21 cellular contexts compared by ENCODE assay signal in genomic region chr11:11334607-11335006, GRCh38. TPM values are rescaled to one million over a fixed set of nuclear protein-coding genes. Genes with fewer than 3 reads are reported as not detected.
DNase-seq lines count a peak whose midpoint lies in the region; ATAC-seq and TF ChIP-seq lines count a peak whose summit lies in the region.
"Had no signal": no experiment of that assay in that cellular context is flagged by ENCODE, and none has a peak within 500 bp of the region (broad histone marks: within the 10 kb centered on the region; RNA-seq: fewer than 3 reads in every experiment).

No MANE protein-coding gene starts in this region.

- H3K4me3 Mint-ChIP-seq in CD4-positive, alpha-beta T cell, result no peak overlapping the region
- no peak overlapping the region for H3K4me3 Mint-ChIP-seq in T-cell
- H3K4me3 Mint-ChIP-seq: B cell; CD4-positive, CD25-positive, alpha-beta regulatory T cell; CD8-positive, alpha-beta memory T cell; GM23338; H9; HFFc6 had no signal

- no peak for ATAC-seq in CD4-positive, alpha-beta T cell (ENCODE audit: poor library complexity)
- no peak for ATAC-seq in T-cell (replicated peaks in 1 of 4)
- ATAC-seq: GM23338, HCT116 had no signal

- H3K9me3 Mint-ChIP-seq in CD4-positive, alpha-beta T cell, result no peaks in the 10 kb centered on the region
- H3K9me3 Mint-ChIP-seq in T-cell, result no peaks in the 10 kb centered on the region
- H3K9me3 Mint-ChIP-seq: CD8-positive, alpha-beta memory T cell; GM23338; H9; HFFc6 had no signal

- no peak overlapping the region for H3K18ac ChIP-seq in trophoblast cell (ENCODE audit: low read length)

- no peak overlapping the region for H3K4me3 ChIP-seq in trophoblast cell (ENCODE audit: low read depth, low read length)
- H3K4me3 ChIP-seq: BLaER1, GM23338 had no signal

- CTCF ChIA-PET in CD4-positive, alpha-beta T cell (lab: Charles Lee), result interaction anchor here (0.6 kb wide), 1 partner anchor 9 kb away, joined by 3 read pairs; no protein-coding TSS in a partner anchor
- CTCF ChIA-PET in T-cell (lab: Charles Lee), result interaction anchor here in 1 of 2 donors (0.7 kb wide), 1 partner anchor 713 kb away, joined by 3 read pairs; no protein-coding TSS in a partner anchor

- no peak overlapping the region for H3K4ac ChIP-seq in trophoblast cell (ENCODE audit: low read depth, low read length)

- H2BK5ac ChIP-seq in trophoblast cell (ENCODE audit: low read depth, low read length, poor library complexity), result no peak overlapping the region

- intact Hi-C loops in CD4-positive, alpha-beta T cell (cut with DNase I, micrococcal nuclease), result no loop called here

- no peak overlapping the region for H3K9ac ChIP-seq in trophoblast cell (ENCODE audit: low read length)
- H3K9ac ChIP-seq: BLaER1 had no signal

- no peaks in the 10 kb centered on the region for H3K36me3 ChIP-seq in trophoblast cell (ENCODE audit: control insufficient read depth in 1 of 2, insufficient read depth in 2 of 2, low read length in 2 of 2)
- H3K36me3 ChIP-seq: BLaER1 had no signal

- no peak overlapping the region for H2AK5ac ChIP-seq in trophoblast cell (ENCODE audit: low read length)

- TF ChIP-seq CTCF in VCaP (conservative IDR thresholded peaks at IDR 0.05), result no peak
- TF ChIP-seq CTCF in CD4-positive, alpha-beta T cell (IDR thresholded peaks at IDR 0.05), result no peak

- no peaks in the 10 kb centered on the region for H3K4me1 Mint-ChIP-seq in CD4-positive, alpha-beta T cell (ENCODE audit: low read depth)
- no peaks in the 10 kb centered on the region for H3K4me1 Mint-ChIP-seq in T-cell
- H3K4me1 Mint-ChIP-seq: B cell; CD4-positive, CD25-positive, alpha-beta regulatory T cell had no signal

- no peaks in the 10 kb centered on the region for H3K27me3 ChIP-seq in trophoblast cell (ENCODE audit: insufficient read depth, low read length)
- no peaks in the 10 kb centered on the region for H3K27me3 ChIP-seq in CD4-positive, alpha-beta T cell (ENCODE audit: control insufficient read depth, insufficient read depth, low read length)
- H3K27me3 ChIP-seq: BLaER1 had no signal

- H2AFZ ChIP-seq in trophoblast cell (ENCODE audit: insufficient read depth, low read length, poor library complexity), result no peak overlapping the region
- H2AFZ ChIP-seq: GM23338 had no signal

- H4K91ac ChIP-seq in trophoblast cell (ENCODE audit: low read depth, low read length), result no peak overlapping the region

- H4K12ac ChIP-seq in trophoblast cell (ENCODE audit: low read depth, low read length), result no peak overlapping the region

- H3K9me3 ChIP-seq in trophoblast cell (ENCODE audit: insufficient read depth, low read depth, low read length), result no peaks in the 10 kb centered on the region
- H3K9me3 ChIP-seq in CD4-positive, alpha-beta T cell (ENCODE audit: control insufficient read depth, low read length), result no peaks in the 10 kb centered on the region
- H3K9me3 ChIP-seq: BLaER1 had no signal

- no CpG with 5 or more reads among the region's 4 CpGs for WGBS in trophoblast cell (ENCODE audit: extremely low coverage, insufficient coverage, insufficient read length)

- H3K79me1 ChIP-seq in trophoblast cell (ENCODE audit: low read length), result no peaks in the 10 kb centered on the region

- no peak overlapping the region for H3K4me2 ChIP-seq in trophoblast cell (ENCODE audit: low read length)
- H3K4me2 ChIP-seq: BLaER1, GM23338 had no signal

- no peak overlapping the region for H4K8ac ChIP-seq in trophoblast cell (ENCODE audit: low read depth, low read length)

- H2BK12ac ChIP-seq in trophoblast cell (ENCODE audit: low read length), result no peak overlapping the region

- H3K14ac ChIP-seq in trophoblast cell (ENCODE audit: low read length), result no peak overlapping the region

- H3K27ac Mint-ChIP-seq in CD4-positive, alpha-beta T cell, result no peak overlapping the region
- H3K27ac Mint-ChIP-seq in T-cell, result no peak overlapping the region
- H3K27ac Mint-ChIP-seq: B cell; CD4-positive, CD25-positive, alpha-beta regulatory T cell; CD8-positive, alpha-beta memory T cell; GM23338; H9; HFFc6 had no signal

- H3K27me3 Mint-ChIP-seq in CD4-positive, alpha-beta T cell, result peaks cover 4% of the 10 kb centered on the region
- peaks cover 7 to 14% of the 10 kb centered on the region in 2 donors for H3K27me3 Mint-ChIP-seq in T-cell

- H3K79me2 ChIP-seq in trophoblast cell (ENCODE audit: control insufficient read depth, insufficient read depth, low read length, poor library complexity), result no peaks in the 10 kb centered on the region

- H3K36me3 Mint-ChIP-seq in CD4-positive, alpha-beta T cell (ENCODE audit: low read depth), result no peaks in the 10 kb centered on the region
- no peaks in the 10 kb centered on the region for H3K36me3 Mint-ChIP-seq in T-cell
- H3K36me3 Mint-ChIP-seq: CD4-positive, CD25-positive, alpha-beta regulatory T cell; CD8-positive, alpha-beta memory T cell had no signal

- no peak overlapping the region for H3K23ac ChIP-seq in trophoblast cell (ENCODE audit: low read length)

- H3K27ac ChIP-seq in VCaP, result peak overlapping the region; percentile 18; the same call in 1 of the 2 replicates
- H3K27ac ChIP-seq in trophoblast cell (ENCODE audit: low read depth, low read length), result no peak overlapping the region
- no peak overlapping the region for H3K27ac ChIP-seq in CD4-positive, alpha-beta T cell (ENCODE audit: low read depth, low read length)
- H3K27ac ChIP-seq: 22Rv1, BLaER1, C4-2B had no signal

- H2BK120ac ChIP-seq in trophoblast cell (ENCODE audit: insufficient read depth, low read length, poor library complexity), result no peak overlapping the region

- no peaks in the 10 kb centered on the region for H3K4me1 ChIP-seq in trophoblast cell (ENCODE audit: control insufficient read depth in 1 of 2, insufficient read depth in 2 of 2, low read length in 2 of 2)
- H3K4me1 ChIP-seq: BLaER1 had no signal

- POLR2A ChIA-PET in CD4-positive, alpha-beta T cell (lab: Charles Lee), result no interaction called here
- POLR2A ChIA-PET in T-cell (lab: Charles Lee), result no interaction called here

- DNase-seq in ELF-1 (ENCODE audit: low read depth, low spot score), result peak; percentile 16
- DNase-seq in islet precursor cell, result peak; percentile 88
- DNase-seq in trophoblast cell, result peak; percentile 47 to 48
- no peak for DNase-seq in GDM1 (lab: John Stamatoyannopoulos, UW)
- no peak for DNase-seq in NCI-H1417 treated with DMSO at 0.1 percent for 48 hours (lab: John Stamatoyannopoulos, UW)
- no peak for DNase-seq in CD4-positive, alpha-beta T cell
- no peak for DNase-seq in T-cell
- DNase-seq: CD4-positive, CD25-positive, alpha-beta regulatory T cell; CD8-positive, alpha-beta memory T cell; DMS 273 treated with DMSO at 0.1 percent for 48 hours; DMS79; EL; H9; HFFc6 had no signal

RNA-seq across cellular contexts. Expression of gene CSNK2A3, which starts 18.4 kb away (rescaled TPM):
- polyA plus RNA-seq in trophoblast cell (2013), result 2.6 and 2.7 TPM in 2 replicates
- total RNA-seq in CD4-positive, alpha-beta T cell, result under 1 TPM; 0.27 to 0.28 TPM
- total RNA-seq in T-cell, result under 1 TPM in 2 of 5 donors, not detected in 3; 0.32 to 0.93 TPM
- total RNA-seq: CD4-positive, CD25-positive, alpha-beta regulatory T cell had no signal

Comparison
In these comparisons a context has a peak if more than half of its experiments do, and no peak if none do; other contexts are left out.
1. DNase-seq: peak in ELF-1 (single experiment), islet precursor cell (single experiment) and trophoblast cell (2 of 2); none in GDM1 (single experiment), NCI-H1417 treated with DMSO at 0.1 percent for 48 hours (single experiment), CD4-positive, alpha-beta T cell (0 of 10) and T-cell (0 of 34).